In the genomic region with DNA sequence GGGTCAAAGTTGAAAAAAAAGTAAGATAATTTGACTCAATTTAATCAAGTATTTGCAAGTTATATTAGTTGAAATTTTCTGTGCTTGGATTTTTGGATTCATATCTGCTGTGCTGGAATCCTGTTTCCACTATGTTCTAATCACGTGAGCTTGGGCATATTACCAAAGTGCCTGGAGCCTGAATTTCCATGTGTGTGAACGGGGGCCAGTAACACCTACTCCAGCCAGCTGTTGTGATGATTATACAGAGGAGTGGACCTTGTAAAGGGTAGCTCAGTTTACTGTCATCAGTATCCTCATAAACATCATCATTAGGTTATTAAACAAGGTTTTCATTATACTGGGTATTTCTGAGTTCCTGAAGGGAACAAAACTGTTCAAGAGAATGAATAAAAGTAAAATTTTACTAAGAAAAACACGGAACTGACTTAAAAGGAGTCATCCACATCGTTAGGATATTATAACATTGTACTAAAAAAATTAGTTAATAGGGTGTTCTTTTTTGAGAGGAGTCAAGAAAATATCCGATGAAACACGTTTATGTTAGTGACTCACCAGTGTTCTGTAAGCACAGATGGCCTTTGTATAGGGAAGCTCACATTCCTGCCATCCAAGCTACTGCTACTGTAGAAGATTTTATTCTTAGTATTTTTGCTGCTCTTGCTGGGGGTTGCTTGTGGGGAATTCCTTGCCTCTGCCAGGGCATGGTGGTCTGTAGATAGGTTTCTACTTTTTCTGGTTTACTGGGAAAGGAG, we compare ENCODE assay signal across 9 cellular contexts.
DNase-seq lines count a peak whose midpoint lies in the region; ATAC-seq and TF ChIP-seq lines count a peak whose summit lies in the region.
"Had no signal": no experiment of that assay in that cellular context is flagged by ENCODE, and none has a peak within 500 bp of the region (broad histone marks: within the 10 kb centered on the region; RNA-seq: fewer than 3 reads in every experiment).

No MANE protein-coding gene starts in this region.

- H3K4me1 Mint-ChIP-seq in type B pancreatic cell (ENCODE audit: unreplicated experiment) = peaks cover 33% of the 10 kb centered on the region
- H3K4me1 Mint-ChIP-seq: central memory CD8-positive, alpha-beta T cell had no signal

- no peak overlapping the region for H3K4me3 Mint-ChIP-seq in type B pancreatic cell
- H3K4me3 Mint-ChIP-seq: central memory CD8-positive, alpha-beta T cell had no signal

- H3K36me3 Mint-ChIP-seq in type B pancreatic cell = peaks cover 3% of the 10 kb centered on the region

- no peak overlapping the region for H3K4me3 ChIP-seq in choroid plexus epithelial cell (ENCODE audit: low read depth, low read length)

- DNase-seq in Right ventricle myocardium superior (no peak), cardiac septum (ENCODE audit: low spot score) (no peak), choroid plexus epithelial cell (ENCODE audit: low read depth) (peak; percentile 82), kidney glomerular epithelial cell (lab: John Stamatoyannopoulos, UW) (peak; percentile 48), inferior parietal cortex (ENCODE audit: extremely low spot score) (no peak), type B pancreatic cell (ENCODE audit: extremely low spot score, unreplicated experiment) (no peak), NCI-H2227 treated with DMSO at 0.1 percent for 48 hours (lab: John Stamatoyannopoulos, UW) (no peak)

- H3K27me3 Mint-ChIP-seq in type B pancreatic cell = peaks cover 3% of the 10 kb centered on the region
- H3K27me3 Mint-ChIP-seq: central memory CD8-positive, alpha-beta T cell had no signal

- no peak overlapping the region for H3K27ac Mint-ChIP-seq in type B pancreatic cell

- ATAC-seq in Right ventricle myocardium superior (ENCODE audit: poor library complexity) = peak; percentile 84
- ATAC-seq in HG03457 (IDR thresholded peaks at IDR 0.05; ENCODE audit: unreplicated experiment) = no peak

- no peaks in the 10 kb centered on the region for H3K9me3 Mint-ChIP-seq in type B pancreatic cell

- intact Hi-C loops in Right ventricle myocardium superior (cut with DNase I) (no loop called here), cardiac septum (cut with DNase I) (no loop called here)

- TF ChIP-seq CTCF in choroid plexus epithelial cell (conservative IDR thresholded peaks at IDR 0.05; ENCODE audit: low read depth, low read length) (no peak), type B pancreatic cell (conservative IDR thresholded peaks at IDR 0.05) (no peak)

Comparison
In these comparisons a context has a peak if more than half of its experiments do, and no peak if none do; other contexts are left out.
1. DNase-seq: peak in choroid plexus epithelial cell (single experiment) and kidney glomerular epithelial cell (single experiment); none in Right ventricle myocardium superior (single experiment), cardiac septum (single experiment), inferior parietal cortex (single experiment), type B pancreatic cell (single experiment) and NCI-H2227 treated with DMSO at 0.1 percent for 48 hours (single experiment).